In the genomic region with DNA sequence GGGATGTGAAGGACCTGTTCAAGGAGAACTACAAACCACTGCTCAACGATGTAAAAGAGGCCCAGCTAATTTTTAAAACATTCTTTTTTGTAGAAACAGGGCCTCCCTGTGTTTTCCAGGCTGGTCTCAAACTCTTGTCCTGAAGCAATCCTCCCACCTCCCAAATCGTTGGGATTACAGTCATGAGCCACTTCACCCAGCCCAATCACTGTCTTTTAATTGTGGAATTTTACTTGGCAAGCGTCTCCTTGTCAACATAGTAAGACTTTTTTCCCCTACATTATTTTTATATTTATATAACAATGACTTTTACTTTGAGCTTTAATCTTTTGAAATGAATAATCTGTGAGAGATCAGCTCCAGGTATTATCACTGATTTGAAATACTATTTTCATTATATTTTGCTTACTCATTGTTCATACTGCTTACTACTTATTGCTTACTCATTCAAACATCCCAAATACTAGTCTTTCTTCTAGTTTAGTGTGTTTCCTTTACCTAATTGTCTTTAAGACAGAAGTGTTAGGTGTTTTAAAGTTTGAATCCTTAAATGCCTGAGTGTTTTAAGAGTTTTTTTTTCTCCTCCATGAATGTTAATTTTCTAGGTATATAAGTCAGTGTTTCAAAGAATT, we compare ENCODE assay signal across 16 cellular contexts. TPM values are rescaled to one million over a fixed set of nuclear protein-coding genes. Genes with fewer than 3 reads are reported as not detected.
DNase-seq lines count a peak whose midpoint lies in the region; ATAC-seq and TF ChIP-seq lines count a peak whose summit lies in the region.
"Had no signal": no experiment of that assay in that cellular context is flagged by ENCODE, and none has a peak within 500 bp of the region (broad histone marks: within the 10 kb centered on the region; RNA-seq: fewer than 3 reads in every experiment).

No MANE protein-coding gene starts in this region.

- no peaks in the 10 kb centered on the region for H3K27me3 Mint-ChIP-seq in activated naive CD4-positive, alpha-beta T cell treated with anti-CD3 and anti-CD28 coated beads, Interleukin-2, amount 50 U/mL, for 24 hours
- H3K27me3 Mint-ChIP-seq in WTC11 (ENCODE audit: low read depth), result no peaks in the 10 kb centered on the region; the same call in 1 of the 2 replicates
- H3K27me3 Mint-ChIP-seq in naive thymus-derived CD8-positive, alpha-beta T cell, result no peaks in the 10 kb centered on the region
- H3K27me3 Mint-ChIP-seq in activated CD8-positive, alpha-beta T cell treated with anti-CD3 and anti-CD28 coated beads, Interleukin-2, amount 10 ng/mL, durations not matched to agents 7 days and 5 days (ENCODE audit: low read depth), result no peaks in the 10 kb centered on the region

- no peaks in the 10 kb centered on the region for H3K9me3 Mint-ChIP-seq in activated naive CD4-positive, alpha-beta T cell treated with anti-CD3 and anti-CD28 coated beads, Interleukin-2, amount 50 U/mL, for 24 hours
- H3K9me3 Mint-ChIP-seq in WTC11, result peaks cover 24% of the 10 kb centered on the region
- H3K9me3 Mint-ChIP-seq in naive thymus-derived CD8-positive, alpha-beta T cell, result peaks cover 0 to 19% (median 2%) of the 10 kb centered on the region in 9 donors
- peaks cover 4% of the 10 kb centered on the region for H3K9me3 Mint-ChIP-seq in activated CD8-positive, alpha-beta T cell treated with anti-CD3 and anti-CD28 coated beads, Interleukin-2, amount 10 ng/mL, durations not matched to agents 7 days and 5 days (ENCODE audit: insufficient read depth)

- H3K36me3 Mint-ChIP-seq in activated naive CD4-positive, alpha-beta T cell treated with anti-CD3 and anti-CD28 coated beads, Interleukin-2, amount 50 U/mL, for 24 hours, result peaks cover 15% of the 10 kb centered on the region
- H3K36me3 Mint-ChIP-seq in WTC11, result peaks cover 33% of the 10 kb centered on the region
- peaks cover 0 to 38% (median 37%) of the 10 kb centered on the region in 3 donors for H3K36me3 Mint-ChIP-seq in naive thymus-derived CD8-positive, alpha-beta T cell
- peaks cover 45% of the 10 kb centered on the region for H3K36me3 Mint-ChIP-seq in activated CD8-positive, alpha-beta T cell treated with anti-CD3 and anti-CD28 coated beads, Interleukin-2, amount 10 ng/mL, durations not matched to agents 7 days and 5 days (ENCODE audit: low read depth)

- H3K4me3 ChIP-seq in fibroblast of pulmonary artery (replicated peaks; ENCODE audit: low read depth, low read length), result no peak overlapping the region

- DNase-seq in activated naive CD4-positive, alpha-beta T cell (lab: John Stamatoyannopoulos, UW), result no peak
- DNase-seq in WTC11 (ENCODE audit: low spot score) (no peak), fibroblast of pulmonary artery (ENCODE audit: low read depth) (peak; percentile 53), anterior cingulate cortex (lab: John Stamatoyannopoulos, UW) (no peak), NCI-H2171 (lab: John Stamatoyannopoulos, UW) (no peak)
- no peak for DNase-seq in naive thymus-derived CD8-positive, alpha-beta T cell
- no peak for DNase-seq in activated CD8-positive, alpha-beta T cell treated with anti-CD3 and anti-CD28 coated beads, Interleukin-2, amount 10 ng/mL, durations not matched to agents 7 days and 5 days
- DNase-seq: ACHN; activated naive CD4-positive, alpha-beta T cell treated with Interleukin-2 at 50 U/mL for 16 hours; GF-D8; Karpas-422; NCI-H1694 treated with DMSO at 0.1 percent for 48 hours; NCI-H69; stimulated activated CD4-positive, alpha-beta T cell treated with anti-CD3 and anti-CD28 coated beads, Interleukin-15, amount 100 ng/mL, for 24 hours; substantia nigra had no signal

- H3K27ac Mint-ChIP-seq in activated naive CD4-positive, alpha-beta T cell treated with anti-CD3 and anti-CD28 coated beads, Interleukin-2, amount 50 U/mL, for 24 hours, result peak overlapping the region; percentile 59
- peak overlapping the region; percentile 54 for H3K27ac Mint-ChIP-seq in WTC11
- peak overlapping the region in 5 of 10 donors; percentile 2 to 66 (median 15) for H3K27ac Mint-ChIP-seq in naive thymus-derived CD8-positive, alpha-beta T cell
- H3K27ac Mint-ChIP-seq in activated CD8-positive, alpha-beta T cell treated with anti-CD3 and anti-CD28 coated beads, Interleukin-2, amount 10 ng/mL, durations not matched to agents 7 days and 5 days, result no peak overlapping the region

- POLR2A ChIA-PET in WTC11 (lab: Charles Lee), result no interaction called here
- POLR2A ChIA-PET in naive thymus-derived CD8-positive, alpha-beta T cell (lab: Charles Lee), result interaction anchor here (0.6 kb wide), 1 partner anchor 38 kb away, joined by 6 read pairs; no protein-coding TSS in a partner anchor
- POLR2A ChIA-PET in activated CD8-positive, alpha-beta T cell treated with anti-CD3 and anti-CD28 coated beads, Interleukin-2, amount 10 ng/mL, durations not matched to agents 7 days and 5 days (lab: Charles Lee), result interaction anchor here (1.2 kb wide), 1 partner anchor 10 kb away, joined by 4 read pairs; no protein-coding TSS in a partner anchor

- H3K4me3 Mint-ChIP-seq in activated naive CD4-positive, alpha-beta T cell treated with anti-CD3 and anti-CD28 coated beads, Interleukin-2, amount 50 U/mL, for 24 hours, result no peak overlapping the region
- no peak overlapping the region for H3K4me3 Mint-ChIP-seq in WTC11
- H3K4me3 Mint-ChIP-seq in naive thymus-derived CD8-positive, alpha-beta T cell, result peak overlapping the region in 1 of 10 donors; percentile 28
- no peak overlapping the region for H3K4me3 Mint-ChIP-seq in activated CD8-positive, alpha-beta T cell treated with anti-CD3 and anti-CD28 coated beads, Interleukin-2, amount 10 ng/mL, durations not matched to agents 7 days and 5 days

- CTCF ChIA-PET in WTC11 (lab: Charles Lee), result interaction anchor here (1.0 to 1.6 kb wide), 3 partner anchors 15 to 106 kb away, joined by 3 to 4 read pairs (median 3); no protein-coding TSS in a partner anchor
- CTCF ChIA-PET in activated CD8-positive, alpha-beta T cell treated with anti-CD3 and anti-CD28 coated beads, Interleukin-2, amount 10 ng/mL, durations not matched to agents 7 days and 5 days (lab: Charles Lee), result interaction anchor here (1.3 kb wide), 2 partner anchors 12 to 15 kb away, joined by 3 to 4 read pairs; no protein-coding TSS in a partner anchor

- TF ChIP-seq CTCF in WTC11 (IDR thresholded peaks at IDR 0.05) (no peak), fibroblast of pulmonary artery (IDR thresholded peaks at IDR 0.05; ENCODE audit: low read length, missing control alignments) (no peak)

- H3K4me1 Mint-ChIP-seq in activated naive CD4-positive, alpha-beta T cell treated with anti-CD3 and anti-CD28 coated beads, Interleukin-2, amount 50 U/mL, for 24 hours, result peaks cover 65% of the 10 kb centered on the region
- peaks cover 40% of the 10 kb centered on the region for H3K4me1 Mint-ChIP-seq in WTC11
- H3K4me1 Mint-ChIP-seq in naive thymus-derived CD8-positive, alpha-beta T cell, result peaks cover 25 to 57% (median 54%) of the 10 kb centered on the region in 4 donors
- H3K4me1 Mint-ChIP-seq in activated CD8-positive, alpha-beta T cell treated with anti-CD3 and anti-CD28 coated beads, Interleukin-2, amount 10 ng/mL, durations not matched to agents 7 days and 5 days (ENCODE audit: low read depth), result peaks cover 4% of the 10 kb centered on the region

- no peak for ATAC-seq in WTC11
- ATAC-seq in naive thymus-derived CD8-positive, alpha-beta T cell, result no peak
- ATAC-seq in activated CD8-positive, alpha-beta T cell treated with anti-CD3 and anti-CD28 coated beads, Interleukin-2, amount 10 ng/mL, durations not matched to agents 7 days and 5 days, result no peak

TF ChIP-seq in WTC11, 78 proteins besides CTCF, POLR2A, EP300 and RAD21 (continues in another document):
- no peak for TF ChIP-seq RELA (CRISPR knock-in tag; IDR thresholded peaks at IDR 0.05; ENCODE audit: borderline replicate concordance)
- TF ChIP-seq NR1H2 (CRISPR knock-in tag; IDR thresholded peaks at IDR 0.05), result no peak
- TF ChIP-seq MAX (CRISPR knock-in tag; IDR thresholded peaks at IDR 0.05), result no peak
- TF ChIP-seq FOXK1 (CRISPR knock-in tag; IDR thresholded peaks at IDR 0.05), result no peak
- TF ChIP-seq ZNF396 (CRISPR knock-in tag; IDR thresholded peaks at IDR 0.05; ENCODE audit: borderline replicate concordance), result no peak
- no peak for TF ChIP-seq MYBL2 (CRISPR knock-in tag; IDR thresholded peaks at IDR 0.05)
- TF ChIP-seq RORB (CRISPR knock-in tag; IDR thresholded peaks at IDR 0.05), result no peak
- TF ChIP-seq ESRRA (CRISPR knock-in tag; IDR thresholded peaks at IDR 0.05; ENCODE audit: borderline replicate concordance), result no peak
- no peak for TF ChIP-seq KAT7 (CRISPR knock-in tag; IDR thresholded peaks at IDR 0.05; ENCODE audit: borderline replicate concordance)
- TF ChIP-seq, protein P1, sequence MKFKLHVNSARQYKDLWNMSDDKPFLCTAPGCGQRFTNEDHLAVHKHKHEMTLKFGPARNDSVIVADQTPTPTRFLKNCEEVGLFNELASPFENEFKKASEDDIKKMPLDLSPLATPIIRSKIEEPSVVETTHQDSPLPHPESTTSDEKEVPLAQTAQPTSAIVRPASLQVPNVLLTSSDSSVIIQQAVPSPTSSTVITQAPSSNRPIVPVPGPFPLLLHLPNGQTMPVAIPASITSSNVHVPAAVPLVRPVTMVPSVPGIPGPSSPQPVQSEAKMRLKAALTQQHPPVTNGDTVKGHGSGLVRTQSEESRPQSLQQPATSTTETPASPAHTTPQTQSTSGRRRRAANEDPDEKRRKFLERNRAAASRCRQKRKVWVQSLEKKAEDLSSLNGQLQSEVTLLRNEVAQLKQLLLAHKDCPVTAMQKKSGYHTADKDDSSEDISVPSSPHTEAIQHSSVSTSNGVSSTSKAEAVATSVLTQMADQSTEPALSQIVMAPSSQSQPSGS (CRISPR knock-in tag; IDR thresholded peaks at IDR 0.05; ENCODE audit: borderline replicate concordance, low read depth), result no peak
- TF ChIP-seq, protein P2, sequence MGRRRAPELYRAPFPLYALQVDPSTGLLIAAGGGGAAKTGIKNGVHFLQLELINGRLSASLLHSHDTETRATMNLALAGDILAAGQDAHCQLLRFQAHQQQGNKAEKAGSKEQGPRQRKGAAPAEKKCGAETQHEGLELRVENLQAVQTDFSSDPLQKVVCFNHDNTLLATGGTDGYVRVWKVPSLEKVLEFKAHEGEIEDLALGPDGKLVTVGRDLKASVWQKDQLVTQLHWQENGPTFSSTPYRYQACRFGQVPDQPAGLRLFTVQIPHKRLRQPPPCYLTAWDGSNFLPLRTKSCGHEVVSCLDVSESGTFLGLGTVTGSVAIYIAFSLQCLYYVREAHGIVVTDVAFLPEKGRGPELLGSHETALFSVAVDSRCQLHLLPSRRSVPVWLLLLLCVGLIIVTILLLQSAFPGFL (CRISPR knock-in tag; IDR thresholded peaks at IDR 0.05; ENCODE audit: borderline replicate concordance), result no peak

RNA-seq across cellular contexts. Expression of gene PTPN4, which starts 48.9 kb away (rescaled TPM):
- 79.4 to 85.8 TPM (median 79.7 TPM) in 3 replicates for total RNA-seq in WTC11 (2021)
- 100 to 1,000 TPM; 120 to 124 TPM for total RNA-seq in naive thymus-derived CD8-positive, alpha-beta T cell
- 100 to 1,000 TPM in 1 of 3 donors, 10 to 100 TPM in 2; 79.4 to 111 (median 93.0) TPM for polyA plus RNA-seq in naive thymus-derived CD8-positive, alpha-beta T cell
- total RNA-seq in activated CD8-positive, alpha-beta T cell treated with anti-CD3 and anti-CD28 coated beads, Interleukin-2, amount 10 ng/mL, durations not matched to agents 7 days and 5 days, result 10 to 100 TPM; 89.1 to 91.3 TPM
